Comparison of ENCODE assay signal across 8 cellular contexts in the genomic region with DNA sequence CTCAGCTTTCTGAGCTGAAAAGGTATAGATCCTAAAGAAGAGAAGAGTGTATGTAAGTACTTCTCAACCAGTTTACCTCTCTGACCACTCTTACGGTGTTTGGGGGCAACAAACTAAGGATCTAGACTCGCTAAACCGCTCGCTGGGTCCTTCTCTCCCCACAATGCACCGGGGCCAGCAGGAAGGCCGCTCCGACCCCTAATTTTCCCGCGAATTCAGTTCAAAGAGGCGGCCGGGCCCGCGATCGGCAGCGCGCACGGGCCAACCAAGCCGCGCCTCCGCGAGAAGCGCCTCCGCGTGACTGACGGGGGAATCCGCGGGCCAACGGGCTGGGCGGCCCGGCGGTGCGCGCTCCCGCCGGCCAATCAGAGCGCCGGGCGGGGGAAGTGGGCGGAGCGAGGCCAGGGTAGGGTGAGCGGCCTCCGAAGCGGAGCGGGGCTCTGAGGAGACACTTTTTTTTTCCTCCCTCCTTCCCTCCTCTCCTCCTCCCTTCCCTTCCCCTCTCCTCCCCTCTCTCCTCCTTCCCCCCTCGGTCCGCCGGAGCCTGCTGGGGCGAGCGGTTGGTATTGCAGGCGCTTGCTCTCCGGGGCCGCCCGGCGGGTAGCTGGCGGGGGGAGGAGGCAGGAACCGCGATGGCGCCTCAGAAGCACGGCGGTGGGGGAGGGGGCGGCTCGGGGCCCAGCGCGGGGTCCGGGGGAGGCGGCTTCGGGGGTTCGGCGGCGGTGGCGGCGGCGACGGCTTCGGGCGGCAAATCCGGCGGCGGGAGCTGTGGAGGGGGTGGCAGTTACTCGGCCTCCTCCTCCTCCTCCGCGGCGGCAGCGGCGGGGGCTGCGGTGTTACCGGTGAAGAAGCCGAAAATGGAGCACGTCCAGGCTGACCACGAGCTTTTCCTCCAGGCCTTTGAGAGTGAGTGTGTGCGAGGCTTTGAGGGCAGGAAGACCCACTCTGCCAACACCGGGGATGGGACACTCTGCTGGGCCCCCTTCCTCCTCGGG. TPM values are rescaled to one million over a fixed set of nuclear protein-coding genes. Genes with fewer than 3 reads are reported as not detected.
DNase-seq lines count a peak whose midpoint lies in the region; ATAC-seq, FAIRE-seq and TF ChIP-seq lines count a peak whose summit lies in the region.
"Not testable (repeated sequence)": the region's sequence is repeated elsewhere in the genome, so short reads cannot be mapped to it uniquely, and the experiment has no call there.

A gene (plus strand): TSS at position 393 of the 995 bp plus-strand sequence. CDS start 240 bp downstream, at position 633.

- H3K4me3 ChIP-seq in ascending aorta: peak within 1 kb of the TSS; percentile 83 to 92
- peak within 1 kb of the TSS; percentile 87 for H3K4me3 ChIP-seq in urinary bladder (ENCODE audit: low read depth, low read length)

- intact Hi-C loops in ascending aorta (cut with DNase I): not testable (repeated sequence)

- not testable (repeated sequence) for H3K9me3 ChIP-seq in ascending aorta

- FAIRE-seq in GM18507 (lab: Jason Lieb, UNC): peak; percentile 100

- H3K27ac ChIP-seq in ascending aorta (peak within 1 kb of the TSS; percentile 75 to 87), urinary bladder (ENCODE audit: low read depth) (peak within 1 kb of the TSS; percentile 87)

- TF ChIP-seq CTCF in ascending aorta (IDR thresholded peaks at IDR 0.05): not testable (repeated sequence)

- H3K36me3 ChIP-seq in ascending aorta; urinary bladder (ENCODE audit: insufficient read depth): not testable (repeated sequence)

- ATAC-seq in HG02973 (IDR thresholded peaks at IDR 0.05; ENCODE audit: unreplicated experiment): peak; percentile 90

- 1% methylated on average over 91 of the region's 93 CpGs for WGBS in urinary bladder

- DNase-seq in GM18507 (ENCODE audit: extremely low spot score, insufficient read length, low read depth): not testable (repeated sequence)
- DNase-seq in NCI-H2029 treated with DMSO at 0.1 percent for 48 hours (lab: John Stamatoyannopoulos, UW): peak; percentile 22
- peak; percentile 76 for DNase-seq in T-helper 22 cell (ENCODE audit: low read depth)
- DNase-seq in ascending aorta (ENCODE audit: low spot score in 2 of 2): peak; percentile 49 to 88
- peak; percentile 53 for DNase-seq in hepatic stellate cell (ENCODE audit: low spot score)
- peak; percentile 89 for DNase-seq in putamen (ENCODE audit: low spot score)

- peaks cover 0 to 12% of the 10 kb centered on the region in 2 donors for H3K4me1 ChIP-seq in ascending aorta
- H3K4me1 ChIP-seq in urinary bladder (ENCODE audit: insufficient read depth): not testable (repeated sequence)

- not testable (repeated sequence) for H3K27me3 ChIP-seq in ascending aorta

RNA-seq across cellular contexts. Expression of the gene that starts here (rescaled TPM):
- total RNA-seq in ascending aorta (6.5 TPM), urinary bladder (55.5 TPM)
- polyA plus RNA-seq in urinary bladder: 15.3 TPM
